Comparison of ENCODE assay signal across 12 cellular contexts in genomic region chr2:204315236-204315662, GRCh38.
DNase-seq lines count a peak whose midpoint lies in the region; ATAC-seq and TF ChIP-seq lines count a peak whose summit lies in the region.
"Had no signal": no experiment of that assay in that cellular context is flagged by ENCODE, and none has a peak within 500 bp of the region (broad histone marks: within the 10 kb centered on the region; RNA-seq: fewer than 3 reads in every experiment).

No MANE protein-coding gene starts in this region.

- no peaks in the 10 kb centered on the region for H3K79me2 ChIP-seq in mammary epithelial cell (ENCODE audit: insufficient read depth, low read length)

- TF ChIP-seq CTCF in mammary epithelial cell (conservative IDR thresholded peaks at IDR 0.05 in 1 of 2, IDR thresholded peaks at IDR 0.05 in 1 of 2; ENCODE audit: extremely low read depth in 1 of 2, insufficient read depth in 1 of 2, low read depth in 1 of 2, low read length in 2 of 2) (no peak), tibial artery (IDR thresholded peaks at IDR 0.05) (no peak)

- DNase-seq in NCI-H1105 (lab: John Stamatoyannopoulos, UW) (peak; percentile 23), mammary epithelial cell (no peak), medulla oblongata (ENCODE audit: extremely low spot score) (peak; percentile 66), tibial artery (no peak), RPMI8226 (no peak)
- DNase-seq: activated B cell treated with CpG ODN at 0.5 μM for 24 hours; activated naive CD4-positive, alpha-beta T cell treated with anti-CD3 and anti-CD28 coated beads, Interleukin-2, amount 50 U/mL, for 16 hours; stimulated activated CD4-positive, alpha-beta T cell treated with anti-CD3 and anti-CD28 coated beads, Interleukin-1b, Interleukin-23, amount 100 ng/mL, for 48 hours; testis had no signal

- BruUV-seq in mammary epithelial cell (replicated peaks; lab: Mats Ljungman, UMichigan), result no TSS peak

- peak overlapping the region; percentile 10 for H3K4me2 ChIP-seq in mammary epithelial cell (ENCODE audit: insufficient read depth, low read depth, low read length)
- H3K4me2 ChIP-seq: KMS-11 had no signal

- H3K4me3 ChIP-seq in mammary epithelial cell (replicated peaks in 1 of 3; ENCODE audit: insufficient read depth in 1 of 3, low read depth in 2 of 3, low read length in 3 of 3) (no peak overlapping the region), tibial artery (peak overlapping the region; percentile 23 to 32)
- H3K4me3 ChIP-seq: testis had no signal

- no peaks in the 10 kb centered on the region for H3K9me3 ChIP-seq in mammary epithelial cell (replicated peaks; ENCODE audit: insufficient read depth, low read length)
- H3K9me3 ChIP-seq in tibial artery, result no peaks in the 10 kb centered on the region
- H3K9me3 ChIP-seq: testis had no signal

- no peak overlapping the region for H3K27ac ChIP-seq in mammary epithelial cell (ENCODE audit: insufficient read depth, low read depth, low read length)
- H3K27ac ChIP-seq in tibial artery, result no peak overlapping the region
- H3K27ac ChIP-seq: KMS-11, testis had no signal

- H3K36me3 ChIP-seq in mammary epithelial cell (ENCODE audit: insufficient read depth, low read length) (no peaks in the 10 kb centered on the region), tibial artery (no peaks in the 10 kb centered on the region)

- dilution Hi-C loops in mammary epithelial cell (cut with HindIII; ENCODE audit: low sequenced_read_pairs), result no loop called here

- in situ Hi-C loops in mammary epithelial cell (cut with MboI; ENCODE audit: low sequenced_read_pairs in 2 of 2), result no loop called here

- peak overlapping the region; percentile 9 for H2AFZ ChIP-seq in mammary epithelial cell (ENCODE audit: low read depth, low read length)

- no peak overlapping the region for H3K9ac ChIP-seq in mammary epithelial cell (ENCODE audit: insufficient read depth, low read length)
- H3K9ac ChIP-seq: KMS-11 had no signal

- ATAC-seq in GM21825 (IDR thresholded peaks at IDR 0.05; ENCODE audit: unreplicated experiment) (no peak), HG03378 (IDR thresholded peaks at IDR 0.05; ENCODE audit: unreplicated experiment) (no peak)

- 3% methylated on average over 13 of the region's 13 CpGs for WGBS in mammary epithelial cell (ENCODE audit: low coverage, missing lambda C conversion rate)

- peaks cover 2% of the 10 kb centered on the region for H3K27me3 ChIP-seq in mammary epithelial cell (ENCODE audit: insufficient read depth, low read length)
- no peaks in the 10 kb centered on the region for H3K27me3 ChIP-seq in tibial artery
- H3K27me3 ChIP-seq: testis had no signal

- intact Hi-C loops in mammary epithelial cell (cut with micrococcal nuclease) (no loop called here), tibial artery (cut with DNase I; ENCODE audit: low total_unique reads) (no loop called here)

- CTCF ChIA-PET in mammary epithelial cell (lab: Charles Lee; ENCODE audit: low non-redundant PET), result no interaction called here

- no peaks in the 10 kb centered on the region for H4K20me1 ChIP-seq in mammary epithelial cell (ENCODE audit: insufficient read depth, low read length)

- no peaks in the 10 kb centered on the region for H3K4me1 ChIP-seq in mammary epithelial cell (ENCODE audit: insufficient read depth, low read length)
- H3K4me1 ChIP-seq in tibial artery, result peaks cover 0 to 12% (median 4%) of the 10 kb centered on the region in 4 donors
- H3K4me1 ChIP-seq: testis had no signal

Comparison
In these comparisons a context has a peak if more than half of its experiments do, and no peak if none do; other contexts are left out.
1. DNase-seq: peak in NCI-H1105 (single experiment) and medulla oblongata (single experiment); none in mammary epithelial cell (single experiment), tibial artery (0 of 2) and RPMI8226 (single experiment).
2. H3K4me3 ChIP-seq: peak in tibial artery (2 of 2); none in mammary epithelial cell (0 of 3).